In the genomic region with DNA sequence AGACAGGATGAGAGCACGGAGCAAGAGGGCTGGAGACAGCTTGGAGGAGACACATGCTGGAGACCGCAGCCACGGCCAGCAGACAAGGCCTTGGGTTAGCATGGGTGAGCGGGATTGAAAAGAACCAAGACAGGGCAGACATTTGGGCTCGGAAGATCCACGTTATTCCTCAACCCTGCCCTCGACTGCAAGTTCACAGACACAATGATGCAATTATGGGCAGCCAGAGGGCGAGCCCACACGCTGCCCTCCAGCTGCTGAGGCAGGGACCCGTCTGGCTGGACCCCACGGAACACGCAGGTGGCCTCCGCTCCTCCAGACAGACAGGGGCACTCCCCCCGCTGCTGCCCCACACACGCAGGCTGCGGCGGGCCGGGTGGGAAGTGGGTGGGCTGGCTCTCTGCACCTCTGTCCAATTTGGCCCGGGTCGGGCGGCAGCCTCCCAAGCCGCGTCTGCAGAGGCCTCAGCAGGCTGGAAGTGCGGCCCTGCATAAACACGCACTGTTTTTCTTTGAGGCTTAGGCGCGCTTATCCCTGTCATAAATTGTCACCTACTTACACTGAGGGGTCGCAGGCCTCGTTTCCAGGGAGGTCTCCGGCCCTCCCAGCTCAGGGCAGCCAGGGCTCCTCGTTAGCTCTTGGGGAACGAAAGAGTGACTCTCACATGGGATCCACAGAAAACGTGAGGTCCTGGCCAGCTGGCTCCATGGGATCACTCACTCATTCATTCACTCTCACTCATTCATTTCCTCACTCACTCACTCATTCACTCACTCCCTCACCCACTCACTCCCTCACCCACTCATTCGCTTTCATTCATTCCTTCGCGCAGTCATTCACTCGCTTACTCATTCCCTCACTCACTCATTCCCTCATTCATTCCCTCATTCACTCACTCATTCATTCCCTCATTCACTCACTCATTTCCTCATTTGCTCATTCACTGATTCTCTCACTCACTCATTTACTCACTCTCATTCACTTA, we compare ENCODE assay signal across 23 cellular contexts.
DNase-seq lines count a peak whose midpoint lies in the region; ATAC-seq, FAIRE-seq and TF ChIP-seq lines count a peak whose summit lies in the region.
"Had no signal": no experiment of that assay in that cellular context is flagged by ENCODE, and none has a peak within 500 bp of the region (broad histone marks: within the 10 kb centered on the region; RNA-seq: fewer than 3 reads in every experiment).

No MANE protein-coding gene starts in this region.

- no peak overlapping the region for H4K12ac ChIP-seq in trophoblast cell (ENCODE audit: low read depth, low read length)

- FAIRE-seq in K562 (lab: Jason Lieb, UNC) = peak; percentile 29

- H3K9me1 ChIP-seq in K562 (ENCODE audit: control insufficient read depth, insufficient read depth, low read length) = no peaks in the 10 kb centered on the region

- TF ChIP-seq POLR2A in K562 (conservative IDR thresholded peaks at IDR 0.05) = no peak

- H3K14ac ChIP-seq in trophoblast cell (ENCODE audit: low read length) = no peak overlapping the region

- intact Hi-C loops in K562 (cut with micrococcal nuclease) = no loop called here
- intact Hi-C loops in left ventricle myocardium superior (cut with micrococcal nuclease) = no loop called here
- intact Hi-C loops in PC-9 (cut with micrococcal nuclease; ENCODE audit: unreplicated experiment) = no loop called here

- no peak overlapping the region for H3K23ac ChIP-seq in trophoblast cell (ENCODE audit: low read length)

- in situ Hi-C loops in K562 (cut with MboI) = no loop called here

- H3K9ac ChIP-seq in K562 (ENCODE audit: insufficient read depth in 1 of 2, low read depth in 2 of 2, low read length in 2 of 2) (no peak overlapping the region), trophoblast cell (ENCODE audit: low read length) (peak overlapping the region; percentile 13)

- H3K4me2 ChIP-seq in K562 (ENCODE audit: insufficient read depth, low read length) (no peak overlapping the region), trophoblast cell (ENCODE audit: low read length) (no peak overlapping the region), PC-9 (no peak overlapping the region)

- no peak overlapping the region for H2BK5ac ChIP-seq in trophoblast cell (ENCODE audit: low read depth, low read length, poor library complexity)

- H3K36me3 ChIP-seq in H7 (replicated peaks; ENCODE audit: control insufficient read depth, insufficient read depth, low read length) = no peaks in the 10 kb centered on the region
- no peaks in the 10 kb centered on the region for H3K36me3 ChIP-seq in K562 (ENCODE audit: control insufficient read depth, insufficient read depth, low read length)
- H3K36me3 ChIP-seq in trophoblast cell (ENCODE audit: control insufficient read depth in 1 of 2, insufficient read depth in 2 of 2, low read length in 2 of 2) = no peaks in the 10 kb centered on the region
- no peaks in the 10 kb centered on the region for H3K36me3 ChIP-seq in PC-9 (ENCODE audit: low read depth)
- H3K36me3 ChIP-seq: ovary, WERI-Rb-1 had no signal

- no peaks in the 10 kb centered on the region for H3K79me1 ChIP-seq in trophoblast cell (ENCODE audit: low read length)

- TF ChIP-seq EP300 in K562 (IDR thresholded peaks at IDR 0.05; ENCODE audit: low read length) = no peak

- no peaks in the 10 kb centered on the region for H3K9me3 ChIP-seq in K562 (replicated peaks; ENCODE audit: control insufficient read depth, insufficient read depth, low read depth, low read length)
- H3K9me3 ChIP-seq in trophoblast cell (ENCODE audit: insufficient read depth, low read depth, low read length) = peaks cover 5% of the 10 kb centered on the region
- H3K9me3 ChIP-seq in PC-9 (ENCODE audit: insufficient read depth, low read depth) = no peaks in the 10 kb centered on the region
- H3K9me3 ChIP-seq: ovary had no signal

- H2AFZ ChIP-seq in K562 (ENCODE audit: low read depth, low read length) (no peak overlapping the region), trophoblast cell (ENCODE audit: insufficient read depth, low read length, poor library complexity) (no peak overlapping the region), PC-9 (no peak overlapping the region)

- no peak overlapping the region for H4K91ac ChIP-seq in trophoblast cell (ENCODE audit: low read depth, low read length)

- no peak overlapping the region for H3K4ac ChIP-seq in trophoblast cell (ENCODE audit: low read depth, low read length)

- H3K79me2 ChIP-seq in K562 (ENCODE audit: control insufficient read depth, insufficient read depth, low read length) (no peaks in the 10 kb centered on the region), trophoblast cell (ENCODE audit: control insufficient read depth, insufficient read depth, low read length, poor library complexity) (no peaks in the 10 kb centered on the region), PC-9 (ENCODE audit: low read depth) (no peaks in the 10 kb centered on the region)

- peak; percentile 63 for DNase-seq in H7
- no peak for DNase-seq in K562 (ENCODE audit: extremely low read depth in 1 of 4, low spot score in 3 of 4)
- DNase-seq in left ventricle myocardium superior = peak; percentile 49
- no peak for DNase-seq in trophoblast cell
- DNase-seq in amygdala (lab: John Stamatoyannopoulos, UW) = no peak
- DNase-seq in SW 1271 (lab: John Stamatoyannopoulos, UW) = no peak
- DNase-seq in PC-9 = no peak
- no peak for DNase-seq in NAMALWA (ENCODE audit: low spot score)
- DNase-seq: activated CD4-positive, alpha-beta T cell treated with anti-CD3 and anti-CD28 coated beads, Interleukin-2, amount 10 ng/mL, durations not matched to agents 7 days and 5 days; activated naive CD4-positive, alpha-beta T cell treated with anti-CD3 and anti-CD28 coated beads for 36 hours; AML-193; CD8-positive, alpha-beta T cell; cortex of kidney; DMS 273 treated with DMSO at 0.1 percent for 48 hours; HFFc6; mesendoderm; naive B cell; NCI-H1694; NCI-H510A treated with DMSO at 0.1 percent for 48 hours; stimulated activated CD8-positive, alpha-beta memory T cell treated with anti-CD3 and anti-CD28 coated beads, Interleukin-4, amount 100 ng/mL, for 48 hours; T-helper 9 cell; WERI-Rb-1 had no signal

- no peak for TF ChIP-seq RAD21 in K562 (CRISPR knock-in tag; conservative IDR thresholded peaks at IDR 0.05 in 1 of 2, IDR thresholded peaks at IDR 0.05 in 1 of 2)

- POLR2A ChIA-PET in K562 (lab: Yijun Ruan, JAX) = no interaction called here
- POLR2A ChIA-PET in PC-9 (lab: Charles Lee; ENCODE audit: unreplicated experiment) = no interaction called here

- no peak for TF ChIP-seq CTCF in K562 (IDR thresholded peaks at IDR 0.05 in 2 of 3, conservative IDR thresholded peaks at IDR 0.05 in 1 of 3; ENCODE audit: insufficient read depth in 2 of 3, low read depth in 1 of 3, low read length in 3 of 3)
- TF ChIP-seq CTCF in PC-9 (conservative IDR thresholded peaks at IDR 0.05) = no peak

- peak; percentile 64 for ATAC-seq in K562
- peak; percentile 77 for ATAC-seq in left ventricle myocardium superior
- ATAC-seq: CD8-positive, alpha-beta T cell had no signal

- no peaks in the 10 kb centered on the region for H3K27me3 ChIP-seq in H7 (ENCODE audit: control insufficient read depth, insufficient read depth, low read length)
- H3K27me3 ChIP-seq in K562 (ENCODE audit: control insufficient read depth in 2 of 2, insufficient read depth in 2 of 2, low read length in 2 of 2) = peaks cover 15 to 35% of the 10 kb centered on the region in 2 experiments; a peak in 4 of 5 replicates
- no peaks in the 10 kb centered on the region for H3K27me3 ChIP-seq in trophoblast cell (ENCODE audit: insufficient read depth, low read length)
- H3K27me3 ChIP-seq in PC-9 (ENCODE audit: insufficient read depth, low read depth) = peaks cover 81% of the 10 kb centered on the region
- H3K27me3 ChIP-seq: ovary had no signal

- 18% methylated on average over 34 of the region's 37 CpGs for WGBS in K562 (ENCODE audit: insufficient coverage, low coverage, missing lambda C conversion rate)
- WGBS in trophoblast cell (ENCODE audit: extremely low coverage, insufficient coverage, insufficient read length) = 100% methylated on average over 4 of the region's 37 CpGs

- H2BK12ac ChIP-seq in trophoblast cell (ENCODE audit: low read length) = no peak overlapping the region

- H4K20me1 ChIP-seq in K562 (replicated peaks; ENCODE audit: control insufficient read depth, insufficient read depth, low read length) = no peaks in the 10 kb centered on the region; the same call in none of the 2 replicates
- no peaks in the 10 kb centered on the region for H4K20me1 ChIP-seq in PC-9 (ENCODE audit: insufficient read depth)

- H3F3A ChIP-seq in PC-9 (ENCODE audit: insufficient read depth, low read depth) = no peaks in the 10 kb centered on the region

- CTCF ChIA-PET in K562 (lab: Yijun Ruan, JAX; ENCODE audit: low intra/inter-chr PET ratio) (no interaction called here), PC-9 (lab: Charles Lee) (no interaction called here)

- peaks cover 0 to 5% of the 10 kb centered on the region in 2 experiments; a peak in 1 of 5 replicates for H3K4me1 ChIP-seq in K562 (replicated peaks in 1 of 2; ENCODE audit: control insufficient read depth in 2 of 2, insufficient read depth in 2 of 2, low read length in 2 of 2)
- H3K4me1 ChIP-seq in trophoblast cell (ENCODE audit: control insufficient read depth in 1 of 2, insufficient read depth in 2 of 2, low read length in 2 of 2) = no peaks in the 10 kb centered on the region
- H3K4me1 ChIP-seq in PC-9 (replicated peaks; ENCODE audit: insufficient read depth) = no peaks in the 10 kb centered on the region

- H3K27ac ChIP-seq in K562 (ENCODE audit: extremely low read depth, low read depth, low read length) (no peak overlapping the region), trophoblast cell (ENCODE audit: low read depth, low read length) (no peak overlapping the region), PC-9 (no peak overlapping the region)
- H3K27ac ChIP-seq: ovary, WERI-Rb-1 had no signal

- H3K9me2 ChIP-seq in PC-9 (ENCODE audit: insufficient read depth) = no peaks in the 10 kb centered on the region

- no peak overlapping the region for H3K18ac ChIP-seq in trophoblast cell (ENCODE audit: low read length)

- no peak overlapping the region for H4K8ac ChIP-seq in trophoblast cell (ENCODE audit: low read depth, low read length)

- BruUV-seq in K562 (replicated peaks; lab: Mats Ljungman, UMichigan) (no TSS peak), PC-9 (replicated peaks; lab: Mats Ljungman, UMichigan) (no TSS peak)

- H2AK5ac ChIP-seq in trophoblast cell (ENCODE audit: low read length) = no peak overlapping the region

- H2BK120ac ChIP-seq in trophoblast cell (ENCODE audit: insufficient read depth, low read length, poor library complexity) = no peak overlapping the region

- H3K4me3 ChIP-seq in H7 (ENCODE audit: insufficient read depth, low read depth, low read length) (no peak overlapping the region), K562 (no peak overlapping the region), trophoblast cell (ENCODE audit: low read depth, low read length) (no peak overlapping the region), PC-9 (no peak overlapping the region)
- H3K4me3 ChIP-seq: ovary had no signal

TF ChIP-seq in K562, 482 proteins besides CTCF, POLR2A, EP300 and RAD21 (continues in another document):
- no peak for TF ChIP-seq ZNF431 (CRISPR knock-in tag; IDR thresholded peaks at IDR 0.05)

Comparison
In these comparisons a context has a peak if more than half of its experiments do, and no peak if none do; other contexts are left out.
1. DNase-seq: peak in H7 (single experiment) and left ventricle myocardium superior (single experiment); none in K562 (0 of 4), trophoblast cell (0 of 2), amygdala (0 of 56), SW 1271 (0 of 2), PC-9 (0 of 2) and NAMALWA (single experiment).